In genomic region chr5:64947031-64947430, GRCh38 we compare ENCODE assay signal across 15 cellular contexts.
DNase-seq lines count a peak whose midpoint lies in the region; ATAC-seq lines count a peak whose summit lies in the region.
"Had no signal": no experiment of that assay in that cellular context is flagged by ENCODE, and none has a peak within 500 bp of the region (broad histone marks: within the 10 kb centered on the region; RNA-seq: fewer than 3 reads in every experiment).

No MANE protein-coding gene starts in this region.

- H3K79me2 ChIP-seq in trophoblast cell (ENCODE audit: control insufficient read depth, insufficient read depth, low read length, poor library complexity), result no peaks in the 10 kb centered on the region

- H4K12ac ChIP-seq in trophoblast cell (ENCODE audit: low read depth, low read length), result no peak overlapping the region

- WGBS in trophoblast cell (ENCODE audit: extremely low coverage, insufficient coverage, insufficient read length), result no CpG with 5 or more reads among the region's 1 CpG

- H4K8ac ChIP-seq in trophoblast cell (ENCODE audit: low read depth, low read length), result no peak overlapping the region

- no peak overlapping the region for H3K9ac ChIP-seq in trophoblast cell (ENCODE audit: low read length)

- DNase-seq in DMS 273 treated with DMSO at 0.1 percent for 48 hours (lab: John Stamatoyannopoulos, UW), result peak; percentile 97
- DNase-seq in NCI-H128 (lab: John Stamatoyannopoulos, UW; ENCODE audit: unreplicated experiment), result peak; percentile 65
- peak; percentile 66 to 73 for DNase-seq in SHP77 (lab: John Stamatoyannopoulos, UW)
- peak; percentile 11 for DNase-seq in iPS-NIHi11 (ENCODE audit: low spot score)
- no peak for DNase-seq in GDM1 (lab: John Stamatoyannopoulos, UW)
- DNase-seq in trophoblast cell, result no peak
- DNase-seq: activated naive CD4-positive, alpha-beta T cell; CD8-positive, alpha-beta memory T cell; KG1; testis had no signal

- H2BK5ac ChIP-seq in trophoblast cell (ENCODE audit: low read depth, low read length, poor library complexity), result no peak overlapping the region

- no peak overlapping the region for H2BK120ac ChIP-seq in trophoblast cell (ENCODE audit: insufficient read depth, low read length, poor library complexity)

- no peak overlapping the region for H3K4me2 ChIP-seq in trophoblast cell (ENCODE audit: low read length)

- no peak overlapping the region for H2AK5ac ChIP-seq in trophoblast cell (ENCODE audit: low read length)

- H3K9me3 ChIP-seq in trophoblast cell (ENCODE audit: insufficient read depth, low read depth, low read length), result no peaks in the 10 kb centered on the region
- H3K9me3 ChIP-seq: neutrophil, testis had no signal

- no peaks in the 10 kb centered on the region for H3K27me3 ChIP-seq in trophoblast cell (ENCODE audit: insufficient read depth, low read length)
- H3K27me3 ChIP-seq: neutrophil, testis had no signal

- peaks cover 0 to 2% of the 10 kb centered on the region in 2 experiments for H3K36me3 ChIP-seq in trophoblast cell (ENCODE audit: control insufficient read depth in 1 of 2, insufficient read depth in 2 of 2, low read length in 2 of 2)
- H3K36me3 ChIP-seq: neutrophil had no signal

- ATAC-seq in GM21528 (IDR thresholded peaks at IDR 0.05; ENCODE audit: low FRiP score, unreplicated experiment) (no peak), HG02678 (IDR thresholded peaks at IDR 0.05; ENCODE audit: unreplicated experiment) (no peak)
- ATAC-seq: activated CD4-positive, CD25-positive, alpha-beta regulatory T cell treated with anti-CD3 and anti-CD28 coated beads, Interleukin-2, amount 50 U/mL, for 24 hours had no signal

- no peak overlapping the region for H2AFZ ChIP-seq in trophoblast cell (ENCODE audit: insufficient read depth, low read length, poor library complexity)

- no peak overlapping the region for H3K18ac ChIP-seq in trophoblast cell (ENCODE audit: low read length)

- H2BK12ac ChIP-seq in trophoblast cell (ENCODE audit: low read length), result no peak overlapping the region

- H3K4ac ChIP-seq in trophoblast cell (ENCODE audit: low read depth, low read length), result no peak overlapping the region

- no peak overlapping the region for H3K23ac ChIP-seq in trophoblast cell (ENCODE audit: low read length)

- no peak overlapping the region for H3K14ac ChIP-seq in trophoblast cell (ENCODE audit: low read length)

- no peak overlapping the region for H3K4me3 ChIP-seq in trophoblast cell (ENCODE audit: low read depth, low read length)
- H3K4me3 ChIP-seq: testis had no signal

- no peak overlapping the region for H4K91ac ChIP-seq in trophoblast cell (ENCODE audit: low read depth, low read length)

- no peak overlapping the region for H3K27ac ChIP-seq in trophoblast cell (ENCODE audit: low read depth, low read length)
- H3K27ac ChIP-seq: neutrophil, RWPE1, testis had no signal

- peaks cover 3% of the 10 kb centered on the region for H3K79me1 ChIP-seq in trophoblast cell (ENCODE audit: low read length)

- H3K4me1 ChIP-seq in trophoblast cell (ENCODE audit: control insufficient read depth in 1 of 2, insufficient read depth in 2 of 2, low read length in 2 of 2), result no peaks in the 10 kb centered on the region
- H3K4me1 ChIP-seq: testis had no signal

Comparison
In these comparisons a context has a peak if more than half of its experiments do, and no peak if none do; other contexts are left out.
1. DNase-seq: peak in DMS 273 treated with DMSO at 0.1 percent for 48 hours (single experiment), NCI-H128 (single experiment), SHP77 (2 of 2) and iPS-NIHi11 (single experiment); none in GDM1 (single experiment) and trophoblast cell (0 of 2).